Comparison of ENCODE assay signal across 17 cellular contexts in genomic region chr13:98741741-98742435, GRCh38.
A peak's percentile ranks its signal among the peaks of the same experiment; 100 is the strongest.
DNase-seq lines count a peak whose midpoint lies in the region; ATAC-seq lines count a peak whose summit lies in the region.
"Had no signal": no experiment of that assay in that cellular context is flagged by ENCODE, and none has a peak within 500 bp of the region (broad histone marks: within the 10 kb centered on the region; RNA-seq: fewer than 3 reads in every experiment).

No MANE protein-coding gene starts in this region.

- DNase-seq in AG08395 (ENCODE audit: low spot score), result peak; percentile 40
- DNase-seq in EH (ENCODE audit: low read depth), result peak; percentile 14
- peak; percentile 52 for DNase-seq in NCI-H526 treated with DMSO at 0.1 percent for 48 hours (lab: John Stamatoyannopoulos, UW)
- DNase-seq in foreskin melanocyte, result peak; percentile 57
- DNase-seq in DMS53 (lab: John Stamatoyannopoulos, UW), result no peak
- no peak for DNase-seq in NCI-H146 (lab: John Stamatoyannopoulos, UW)
- DNase-seq: activated CD4-positive, alpha-beta T cell treated with anti-CD3 and anti-CD28 coated beads, Interleukin-2, amount 10 ng/mL, durations not matched to agents 24 days and 14 days; activated naive CD4-positive, alpha-beta T cell treated with anti-CD3 and anti-CD28 coated beads, Interleukin-2, amount 50 U/mL, for 16 hours; activated T-cell treated with anti-CD3 and anti-CD28 coated beads for 4 hours; gastrocnemius medialis; left ventricle myocardium superior; NCI-H1436 treated with DMSO at 0.1 percent for 48 hours; ovary; stimulated activated CD4-positive, alpha-beta T cell treated with anti-CD3 and anti-CD28 coated beads, Interleukin-2, amount 100 ng/mL, for 48 hours had no signal

- ATAC-seq in GM21381 (IDR thresholded peaks at IDR 0.05; ENCODE audit: unreplicated experiment), result no peak
- no peak for ATAC-seq in HG03521 (IDR thresholded peaks at IDR 0.05; ENCODE audit: unreplicated experiment)
- ATAC-seq: gastrocnemius medialis, left ventricle myocardium superior, Panc1 had no signal

Comparison
In these comparisons a context has a peak if more than half of its experiments do, and no peak if none do; other contexts are left out.
1. DNase-seq: peak in AG08395 (single experiment), EH (single experiment), NCI-H526 treated with DMSO at 0.1 percent for 48 hours (single experiment) and foreskin melanocyte (single experiment); none in DMS53 (single experiment) and NCI-H146 (single experiment).